Comparison of ENCODE assay signal across 28 cellular contexts in the genomic region with DNA sequence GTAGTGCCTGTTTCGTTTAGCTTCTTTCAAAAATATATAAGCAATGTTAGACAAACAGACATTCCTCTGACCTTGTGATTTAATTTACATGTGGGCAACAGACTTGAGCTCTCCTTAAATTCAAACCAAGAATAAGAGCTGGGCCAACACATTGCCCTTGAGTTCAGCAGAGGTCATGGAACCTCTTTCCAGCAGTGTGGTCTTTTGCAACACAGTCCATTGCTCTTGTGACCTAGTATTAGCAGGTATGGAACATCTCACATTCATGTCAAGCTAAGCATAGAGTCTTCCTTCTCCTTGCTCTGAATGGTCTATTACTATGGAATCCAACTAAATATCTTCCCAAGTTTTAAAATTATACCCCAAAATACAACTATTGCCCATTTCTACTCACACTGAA.
"Had no signal": no experiment of that assay in that cellular context is flagged by ENCODE, and none has a peak within 500 bp of the region (broad histone marks: within the 10 kb centered on the region; RNA-seq: fewer than 3 reads in every experiment).

No MANE protein-coding gene starts in this region.

- H3K9me3 ChIP-seq: adrenal gland, body of pancreas, colonic mucosa, esophagus squamous epithelium had no signal

- ATAC-seq: activated CD4-positive, alpha-beta T cell treated with anti-CD3 and anti-CD28 coated beads for 36 hours; activated CD8-positive, alpha-beta memory T cell treated with anti-CD3 and anti-CD28 coated beads, Interleukin-2, amount 10 ng/mL, durations not matched to agents 7 days and 5 days; activated CD8-positive, alpha-beta T cell treated with anti-CD3 and anti-CD28 coated beads, Interleukin-2, amount 10 ng/mL, durations not matched to agents 7 days and 5 days; activated naive CD8-positive, alpha-beta T cell treated with anti-CD3 and anti-CD28 coated beads, Interleukin-2, amount 50 U/mL, for 24 hours; body of pancreas had no signal

- DNase-seq: activated CD4-positive, alpha-beta memory T cell treated with anti-CD3 and anti-CD28 coated beads for 36 hours; activated CD4-positive, alpha-beta T cell treated with anti-CD3 and anti-CD28 coated beads for 36 hours; activated CD4-positive, alpha-beta T cell treated with anti-CD3 and anti-CD28 coated beads, Interleukin-2, amount 10 ng/mL, durations not matched to agents 24 days and 14 days; activated CD4-positive, CD25-positive, alpha-beta regulatory T cell; activated CD4-positive, CD25-positive, alpha-beta regulatory T cell treated with anti-CD3 and anti-CD28 coated beads, Interleukin-2, amount 50 U/mL, for 72 hours; activated CD8-positive, alpha-beta memory T cell treated with anti-CD3 and anti-CD28 coated beads, Interleukin-2, amount 10 ng/mL, durations not matched to agents 7 days and 5 days; activated CD8-positive, alpha-beta memory T cell treated with anti-CD3 and anti-CD28 coated beads, Interleukin-2, amount 50 U/mL, for 4 hours; activated CD8-positive, alpha-beta T cell treated with anti-CD3 and anti-CD28 coated beads, Interleukin-2, amount 10 ng/mL, durations not matched to agents 7 days and 5 days; activated effector memory CD4-positive, alpha-beta T cell treated with anti-CD3 and anti-CD28 coated beads, Interleukin-2, amount 50 U/mL, for 16 hours; activated naive CD4-positive, alpha-beta T cell treated with anti-CD3 and anti-CD28 coated beads for 36 hours; activated naive CD8-positive, alpha-beta T cell treated with anti-CD3 and anti-CD28 coated beads for 36 hours; activated naive CD8-positive, alpha-beta T cell treated with anti-CD3 and anti-CD28 coated beads, Interleukin-2, amount 50 U/mL, for 24 hours; activated T-cell treated with anti-CD3 and anti-CD28 coated beads, Interleukin-2, amount 50 U/mL, for 1 hour; activated T-cell treated with anti-CD3 and anti-CD28 coated beads, Interleukin-2, amount 50 U/mL, for 48 hours; adrenal gland; amygdala; aorta; body of pancreas; central memory CD4-positive, alpha-beta T cell; cerebellar nuclear complex; colonic mucosa; effector CD8-positive, alpha-beta T cell; esophagus squamous epithelium; foreskin fibroblast; head of caudate nucleus; T1000; WERI-Rb-1 had no signal

- H3K27me3 ChIP-seq: adrenal gland, body of pancreas, colonic mucosa, esophagus squamous epithelium had no signal

- H3K27ac ChIP-seq: adrenal gland, body of pancreas, colonic mucosa, epithelial cell of prostate, esophagus squamous epithelium, WERI-Rb-1 had no signal

- H3K4me3 ChIP-seq: adrenal gland, body of pancreas, colonic mucosa, esophagus squamous epithelium had no signal

- H3K36me3 ChIP-seq: adrenal gland had no signal

- H3K4me1 ChIP-seq: adrenal gland, body of pancreas, colonic mucosa, esophagus squamous epithelium had no signal
